ENCODE assay signal across 14 cellular contexts in the genomic region with DNA sequence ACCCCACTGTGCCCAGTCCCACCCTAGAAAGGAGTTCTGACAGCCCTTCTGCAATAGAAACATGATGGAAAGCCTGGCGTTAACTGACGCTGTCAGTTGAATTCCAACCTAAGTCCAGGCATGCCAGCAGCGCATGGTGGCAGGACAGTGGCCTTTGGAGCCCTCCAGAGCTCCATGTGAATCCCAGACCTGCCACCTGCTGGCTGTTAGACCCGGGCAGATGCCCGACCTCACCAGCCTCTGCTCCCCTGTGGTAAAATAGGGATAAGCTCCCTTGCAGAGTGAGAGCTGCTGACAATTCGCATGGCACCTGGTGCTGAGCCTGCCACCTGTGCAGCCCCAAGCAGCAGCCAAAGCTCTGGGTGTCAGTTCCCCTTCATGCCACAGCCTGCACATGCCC.
DNase-seq lines count a peak whose midpoint lies in the region; ATAC-seq, FAIRE-seq and TF ChIP-seq lines count a peak whose summit lies in the region.
"Had no signal": no experiment of that assay in that cellular context is flagged by ENCODE, and none has a peak within 500 bp of the region (broad histone marks: within the 10 kb centered on the region; RNA-seq: fewer than 3 reads in every experiment).

No MANE protein-coding gene starts in this region.

- peak; percentile 17 for DNase-seq in Calu3
- DNase-seq in WTC11 (ENCODE audit: low spot score): peak; percentile 38
- peak; percentile 9 for DNase-seq in HepG2 (ENCODE audit: low spot score)
- no peak for DNase-seq in HK-2 (ENCODE audit: unreplicated experiment)
- no peak for DNase-seq in RCC 7860 (ENCODE audit: low spot score)
- DNase-seq: activated CD8-positive, alpha-beta memory T cell treated with anti-CD3 and anti-CD28 coated beads, Interleukin-2, amount 50 U/mL, for 48 hours; NCI-H774; T1000 had no signal

- H3K36me3 Mint-ChIP-seq in Calu3 (ENCODE audit: insufficient read depth, unreplicated experiment) (no peaks in the 10 kb centered on the region), WTC11 (no peaks in the 10 kb centered on the region)
- H3K36me3 Mint-ChIP-seq: IgD-negative memory B cell had no signal

- TF ChIP-seq RAD21 in HepG2 (CRISPR knock-in tag; IDR thresholded peaks at IDR 0.05): no peak

- H3K9me3 ChIP-seq in HepG2 (ENCODE audit: low read length): no peaks in the 10 kb centered on the region
- H3K9me3 ChIP-seq: ascending aorta had no signal

- no peaks in the 10 kb centered on the region for H3K79me2 ChIP-seq in HepG2 (ENCODE audit: insufficient read depth, low read length)

- no peaks in the 10 kb centered on the region for H4K20me1 ChIP-seq in HepG2 (ENCODE audit: insufficient read depth, low read length)

- no peaks in the 10 kb centered on the region for H3K4me1 ChIP-seq in HepG2 (ENCODE audit: insufficient read depth, low read length)
- H3K4me1 ChIP-seq: ascending aorta had no signal

- H3K27me3 ChIP-seq in HepG2 (ENCODE audit: control insufficient read depth in 1 of 2, insufficient read depth in 2 of 2, low read length in 2 of 2): no peaks in the 10 kb centered on the region; a peak in 2 of 5 replicates
- H3K27me3 ChIP-seq: ascending aorta had no signal

- H3K9me3 Mint-ChIP-seq in Calu3 (ENCODE audit: low read depth, unreplicated experiment) (no peaks in the 10 kb centered on the region), WTC11 (no peaks in the 10 kb centered on the region; the same call in 1 of the 2 replicates)
- H3K9me3 Mint-ChIP-seq: nephron had no signal

- CTCF ChIA-PET in Calu3 (lab: Charles Lee) (interaction anchor here (0.7 to 1.3 kb wide), 3 partner anchors 80 to 363 kb away, joined by 3 to 7 read pairs (median 3); no protein-coding TSS in a partner anchor), WTC11 (lab: Charles Lee) (interaction anchor here (0.6 to 6.3 kb wide), 28 partner anchors 9 to 345 kb away, joined by 3 to 45 read pairs (median 5); a partner anchor contains a TSS), HepG2 (lab: Yijun Ruan, JAX; ENCODE audit: low intra/inter-chr PET ratio, low total read pairs) (no interaction called here)

- no peaks in the 10 kb centered on the region for H3K4me1 Mint-ChIP-seq in Calu3 (ENCODE audit: low read depth, unreplicated experiment)
- no peaks in the 10 kb centered on the region for H3K4me1 Mint-ChIP-seq in WTC11
- H3K4me1 Mint-ChIP-seq: IgD-negative memory B cell, nephron had no signal

- H3K4me3 ChIP-seq in HepG2 (replicated peaks in 1 of 3; ENCODE audit: insufficient read depth in 1 of 3, low read depth in 2 of 3, low read length in 3 of 3): no peak overlapping the region
- H3K4me3 ChIP-seq: ascending aorta had no signal

- no peak for FAIRE-seq in HepG2 (lab: Jason Lieb, UNC)
- no peak for FAIRE-seq in RCC 7860 (lab: Jason Lieb, UNC)

- no peak overlapping the region for H2AFZ ChIP-seq in HepG2 (ENCODE audit: low read length)

- no peak overlapping the region for H3K4me3 Mint-ChIP-seq in Calu3 (ENCODE audit: low read depth, unreplicated experiment)
- no peak overlapping the region for H3K4me3 Mint-ChIP-seq in WTC11
- H3K4me3 Mint-ChIP-seq: IgD-negative memory B cell, nephron had no signal

- no TSS peak for BruUV-seq in Calu3 (replicated peaks; lab: Mats Ljungman, UMichigan)
- BruUV-seq in HepG2 (replicated peaks; lab: Mats Ljungman, UMichigan): no TSS peak

- H3K36me3 ChIP-seq in HepG2 (replicated peaks in 1 of 2; ENCODE audit: control insufficient read depth in 1 of 2, insufficient read depth in 2 of 2, low read length in 2 of 2): no peaks in the 10 kb centered on the region
- H3K36me3 ChIP-seq: ascending aorta had no signal

- TF ChIP-seq EP300 in HepG2 (IDR thresholded peaks at IDR 0.05; ENCODE audit: low read depth in 2 of 2, low read length in 2 of 2) (no peak), HepG2 (CRISPR knock-in tag; IDR thresholded peaks at IDR 0.05; ENCODE audit: borderline replicate concordance) (no peak)

- no peak overlapping the region for H3K9ac ChIP-seq in HepG2 (ENCODE audit: insufficient read depth, low read depth, low read length)

- peak; percentile 68 for ATAC-seq in WTC11
- peak; percentile 94 for ATAC-seq in HepG2
- ATAC-seq in HG03159 (IDR thresholded peaks at IDR 0.05; ENCODE audit: unreplicated experiment): no peak
- ATAC-seq in GM21529 (IDR thresholded peaks at IDR 0.05; ENCODE audit: unreplicated experiment): no peak

- H3K27me3 Mint-ChIP-seq in Calu3 (ENCODE audit: unreplicated experiment) (peaks cover 100% of the 10 kb centered on the region), WTC11 (ENCODE audit: low read depth) (peaks cover 2% of the 10 kb centered on the region)

- H3K27ac Mint-ChIP-seq in Calu3 (ENCODE audit: unreplicated experiment): no peak overlapping the region
- H3K27ac Mint-ChIP-seq in WTC11: no peak overlapping the region
- H3K27ac Mint-ChIP-seq: nephron had no signal

- no peak overlapping the region for H3K4me2 ChIP-seq in HepG2 (ENCODE audit: low read depth, low read length)

- TF ChIP-seq CTCF in Calu3 (IDR thresholded peaks at IDR 0.05; ENCODE audit: unreplicated experiment): no peak
- TF ChIP-seq CTCF in LNCAP (IDR thresholded peaks at IDR 0.05): peak; percentile 29; the same call in 1 of the 2 replicates
- TF ChIP-seq CTCF in WTC11 (IDR thresholded peaks at IDR 0.05): no peak
- TF ChIP-seq CTCF in HepG2 (CRISPR knock-in tag; IDR thresholded peaks at IDR 0.05): peak; percentile 37

- no peak for TF ChIP-seq POLR2A in HepG2 (IDR thresholded peaks at IDR 0.05; ENCODE audit: insufficient read depth in 1 of 2, low read depth in 2 of 2, low read length in 2 of 2)

- intact Hi-C loops in Calu3 (cut with micrococcal nuclease; ENCODE audit: unreplicated experiment) (no loop called here), HepG2 (cut with micrococcal nuclease; ENCODE audit: unreplicated experiment) (no loop called here)

- H3K27ac ChIP-seq in HepG2 (ENCODE audit: extremely low read length, insufficient read depth, low read length): no peak overlapping the region
- H3K27ac ChIP-seq: ascending aorta had no signal

- WGBS in HepG2 (ENCODE audit: low lambda C conversion rate): 0% methylated on average over 4 of the region's 6 CpGs

- in situ Hi-C loops in HepG2 (cut with HindIII; ENCODE audit: extremely low pct_ligation_motif_present, low pct_unique_long_range_greater_than_20kb): no loop called here

- POLR2A ChIA-PET in WTC11 (lab: Charles Lee) (no interaction called here), HepG2 (lab: Yijun Ruan, JAX) (no interaction called here)

TF ChIP-seq in WTC11, 78 proteins besides CTCF, POLR2A, EP300 and RAD21 (continues in another document):
- TF ChIP-seq, protein P1, sequence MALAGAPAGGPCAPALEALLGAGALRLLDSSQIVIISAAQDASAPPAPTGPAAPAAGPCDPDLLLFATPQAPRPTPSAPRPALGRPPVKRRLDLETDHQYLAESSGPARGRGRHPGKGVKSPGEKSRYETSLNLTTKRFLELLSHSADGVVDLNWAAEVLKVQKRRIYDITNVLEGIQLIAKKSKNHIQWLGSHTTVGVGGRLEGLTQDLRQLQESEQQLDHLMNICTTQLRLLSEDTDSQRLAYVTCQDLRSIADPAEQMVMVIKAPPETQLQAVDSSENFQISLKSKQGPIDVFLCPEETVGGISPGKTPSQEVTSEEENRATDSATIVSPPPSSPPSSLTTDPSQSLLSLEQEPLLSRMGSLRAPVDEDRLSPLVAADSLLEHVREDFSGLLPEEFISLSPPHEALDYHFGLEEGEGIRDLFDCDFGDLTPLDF (CRISPR knock-in tag; IDR thresholded peaks at IDR 0.05): no peak
- TF ChIP-seq CREB1 (CRISPR knock-in tag; IDR thresholded peaks at IDR 0.05): no peak
- TF ChIP-seq, protein P2, sequence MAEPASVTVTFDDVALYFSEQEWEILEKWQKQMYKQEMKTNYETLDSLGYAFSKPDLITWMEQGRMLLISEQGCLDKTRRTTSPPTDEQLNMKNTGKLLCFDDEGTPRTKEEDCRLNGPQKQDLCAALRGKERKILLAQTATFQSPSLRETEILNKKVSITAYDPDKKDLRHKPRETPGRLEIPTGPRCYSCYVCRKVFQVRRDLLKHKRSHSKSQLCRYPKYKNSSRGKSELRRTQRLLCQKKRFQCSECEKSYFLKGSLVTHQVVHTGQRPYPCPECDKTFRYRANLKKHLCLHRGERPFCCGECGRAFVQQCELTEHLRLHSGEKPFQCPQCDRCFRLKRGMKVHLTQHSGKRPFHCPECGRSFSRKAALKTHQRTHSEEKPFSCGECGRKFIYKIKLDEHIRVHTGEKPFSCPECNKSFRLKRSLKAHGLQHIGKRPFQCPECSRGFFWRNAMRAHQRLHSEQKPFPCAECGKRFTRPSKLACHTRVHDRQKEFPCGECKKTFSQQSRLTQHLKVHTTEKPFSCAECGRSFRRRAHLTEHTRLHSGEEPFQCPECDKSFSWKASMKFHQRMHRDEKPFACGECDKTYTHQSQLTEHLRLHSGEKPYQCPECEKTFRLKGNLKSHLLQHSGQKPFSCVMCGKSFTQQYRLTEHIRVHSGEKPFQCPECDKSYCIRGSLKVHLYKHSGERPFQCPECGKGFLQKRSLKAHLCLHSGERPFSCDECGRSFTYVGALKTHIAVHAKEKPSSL (CRISPR knock-in tag; conservative IDR thresholded peaks at IDR 0.05): no peak

TF ChIP-seq in HepG2, 621 proteins besides CTCF, POLR2A, EP300 and RAD21 (continues in another document):
- TF ChIP-seq RARA (CRISPR knock-in tag; IDR thresholded peaks at IDR 0.05) (no peak), STAG1 (CRISPR knock-in tag; IDR thresholded peaks at IDR 0.05) (peak; percentile 10; the same call in 1 of the 2 replicates)
- TF ChIP-seq, protein P3, sequence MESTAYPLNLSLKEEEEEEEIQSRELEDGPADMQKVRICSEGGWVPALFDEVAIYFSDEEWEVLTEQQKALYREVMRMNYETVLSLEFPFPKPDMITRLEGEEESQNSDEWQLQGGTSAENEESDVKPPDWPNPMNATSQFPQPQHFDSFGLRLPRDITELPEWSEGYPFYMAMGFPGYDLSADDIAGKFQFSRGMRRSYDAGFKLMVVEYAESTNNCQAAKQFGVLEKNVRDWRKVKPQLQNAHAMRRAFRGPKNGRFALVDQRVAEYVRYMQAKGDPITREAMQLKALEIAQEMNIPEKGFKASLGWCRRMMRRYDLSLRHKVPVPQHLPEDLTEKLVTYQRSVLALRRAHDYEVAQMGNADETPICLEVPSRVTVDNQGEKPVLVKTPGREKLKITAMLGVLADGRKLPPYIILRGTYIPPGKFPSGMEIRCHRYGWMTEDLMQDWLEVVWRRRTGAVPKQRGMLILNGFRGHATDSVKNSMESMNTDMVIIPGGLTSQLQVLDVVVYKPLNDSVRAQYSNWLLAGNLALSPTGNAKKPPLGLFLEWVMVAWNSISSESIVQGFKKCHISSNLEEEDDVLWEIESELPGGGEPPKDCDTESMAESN (CRISPR knock-in tag; conservative IDR thresholded peaks at IDR 0.05): no peak

Comparison
In these comparisons a context has a peak if more than half of its experiments do, and no peak if none do; other contexts are left out.
1. DNase-seq: peak in Calu3 (single experiment), WTC11 (single experiment) and HepG2 (single experiment); none in HK-2 (single experiment) and RCC 7860 (single experiment).
2. CTCF ChIP-seq: peak in LNCAP (single experiment) and HepG2 (single experiment); none in Calu3 (single experiment) and WTC11 (single experiment).
3. ATAC-seq: peak in WTC11 (single experiment) and HepG2 (single experiment); none in HG03159 (single experiment) and GM21529 (single experiment).